In the genomic region with DNA sequence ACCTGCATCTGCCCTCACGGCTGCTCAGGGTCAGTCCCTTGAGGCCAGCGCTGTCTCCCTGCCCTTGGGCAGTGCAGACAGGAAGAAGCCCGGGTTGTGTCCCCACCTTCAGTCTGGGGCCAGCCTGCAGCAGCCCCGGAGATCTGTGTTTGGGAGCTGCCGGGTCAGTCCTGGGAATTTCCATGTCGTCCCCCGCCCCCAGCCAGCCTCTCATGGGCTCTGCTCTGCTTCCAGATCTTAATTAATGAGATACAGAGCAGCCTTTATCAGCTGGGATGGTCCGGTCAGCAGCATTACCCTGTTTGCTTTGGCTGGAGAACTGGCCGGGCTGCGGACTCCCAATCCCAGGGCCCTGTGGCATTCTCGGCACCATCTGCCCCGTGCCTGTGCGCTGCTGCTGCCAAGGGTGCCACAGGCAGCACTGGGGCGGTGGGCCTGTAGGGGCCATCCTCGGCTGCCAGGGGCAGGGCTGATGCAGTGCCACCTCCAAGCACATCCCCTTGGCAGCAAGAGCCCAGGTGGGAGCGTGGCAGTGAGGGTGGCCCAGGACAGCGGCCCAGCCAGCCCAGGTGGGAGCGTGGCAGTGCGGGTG, we compare ENCODE assay signal across 8 cellular contexts. TPM values are rescaled to one million over a fixed set of nuclear protein-coding genes. Genes with fewer than 3 reads are reported as not detected.
DNase-seq lines count a peak whose midpoint lies in the region; TF ChIP-seq lines count a peak whose summit lies in the region.

No MANE protein-coding gene starts in this region.

- CTCF ChIA-PET in AG04450 (lab: Charles Lee) = no interaction called here

- no peak for TF ChIP-seq CTCF in AG04450 (IDR thresholded peaks at IDR 0.05; ENCODE audit: low read depth, low read length)
- no peak for TF ChIP-seq CTCF in fibroblast of the aortic adventitia (IDR thresholded peaks at IDR 0.05; ENCODE audit: insufficient read depth, low read length)

- H3K27ac ChIP-seq in AG04450 (ENCODE audit: low read depth, low read length) = peak overlapping the region; percentile 11

- POLR2A ChIA-PET in AG04450 (lab: Yijun Ruan, JAX) = no interaction called here

- peaks cover 9% of the 10 kb centered on the region for H3K9me3 ChIP-seq in AG04450 (ENCODE audit: control insufficient read depth, insufficient read depth, low read length)

- DNase-seq in AG04450 (ENCODE audit: low read depth, low spot score) = no peak
- DNase-seq in SK-N-DZ (ENCODE audit: low spot score) = peak; percentile 69
- peak; percentile 58 for DNase-seq in fibroblast of the aortic adventitia (ENCODE audit: low read depth)
- peak; percentile 20 for DNase-seq in occipital lobe (lab: John Stamatoyannopoulos, UW)
- DNase-seq in NCI-H2081 treated with DMSO at 0.1 percent for 48 hours (lab: John Stamatoyannopoulos, UW) = no peak
- DNase-seq in NCI-H526 (lab: John Stamatoyannopoulos, UW) = no peak
- DNase-seq in T-helper 9 cell = no peak
- no peak for DNase-seq in SIG-M5 treated with dmso at 0.1 percent for 504 hours (lab: John Stamatoyannopoulos, UW; ENCODE audit: unreplicated experiment)

- H3K27me3 ChIP-seq in AG04450 (ENCODE audit: control insufficient read depth, insufficient read depth, low read length) = no peaks in the 10 kb centered on the region

- peak overlapping the region; percentile 68 for H3K4me3 ChIP-seq in AG04450 (ENCODE audit: low read depth, low read length)
- H3K4me3 ChIP-seq in fibroblast of the aortic adventitia (ENCODE audit: low read depth, low read length) = peak overlapping the region; percentile 70

RNA-seq across cellular contexts. Expression of a gene that starts 2.4 kb away (rescaled TPM):
- 18.6 and 28.0 TPM in 2 replicates for polyA plus RNA-seq in AG04450 (2011; rRNA removed)
- 18.2 and 19.4 TPM in 2 replicates for polyA minus RNA-seq in AG04450 (2011; rRNA and poly(A)+ RNA removed)
- polyA plus RNA-seq in SK-N-DZ (2014; cell fraction: cytosol; rRNA removed) = 31.0 and 35.6 TPM in 2 replicates
- polyA plus RNA-seq in SK-N-DZ (2014; cell fraction: nucleus; rRNA removed) = 34.4 and 40.9 TPM in 2 replicates
- total RNA-seq in fibroblast of the aortic adventitia (ENCODE audit: low replicate concordance) (15.3 and 21.4 TPM in 2 replicates), occipital lobe (22.8 TPM)

RNA-seq across cellular contexts. Expression of a gene that starts 52.6 kb away (rescaled TPM):
- 216 and 302 TPM in 2 replicates for polyA plus RNA-seq in AG04450 (2011; rRNA removed)
- polyA minus RNA-seq in AG04450 (2011; rRNA and poly(A)+ RNA removed) = 247 and 292 TPM in 2 replicates
- 342 and 394 TPM in 2 replicates for polyA plus RNA-seq in SK-N-DZ (2014; cell fraction: cytosol; rRNA removed)
- polyA plus RNA-seq in SK-N-DZ (2014; cell fraction: nucleus; rRNA removed) = 1,046 and 1,128 TPM in 2 replicates
- total RNA-seq in fibroblast of the aortic adventitia (ENCODE audit: low replicate concordance) = 143 TPM in 2 replicates
- 160 TPM for total RNA-seq in occipital lobe

Comparison
In these comparisons a context has a peak if more than half of its experiments do, and no peak if none do; other contexts are left out.
1. DNase-seq: peak in SK-N-DZ (single experiment), fibroblast of the aortic adventitia (single experiment) and occipital lobe (single experiment); none in AG04450 (single experiment), NCI-H2081 treated with DMSO at 0.1 percent for 48 hours (single experiment), NCI-H526 (0 of 2), T-helper 9 cell (single experiment) and SIG-M5 treated with dmso at 0.1 percent for 504 hours (single experiment).